In genomic region chr6:127971945-127972391, GRCh38 we compare ENCODE assay signal across 10 cellular contexts.
DNase-seq lines count a peak whose midpoint lies in the region; ATAC-seq and TF ChIP-seq lines count a peak whose summit lies in the region.
"Had no signal": no experiment of that assay in that cellular context is flagged by ENCODE, and none has a peak within 500 bp of the region (broad histone marks: within the 10 kb centered on the region; RNA-seq: fewer than 3 reads in every experiment).

No MANE protein-coding gene starts in this region.

- DNase-seq in activated gamma-delta T cell treated with Interleukin-2 at 50 U/mL for 16 hours (peak; percentile 40), activated gamma-delta T cell (lab: John Stamatoyannopoulos, UW) (no peak), foreskin fibroblast (peak; percentile 27 to 37), NCI-H1048 (lab: John Stamatoyannopoulos, UW) (no peak), left lobe of liver (ENCODE audit: low spot score) (no peak), transverse colon (no peak)
- peak; percentile 75 for DNase-seq in activated CD8-positive, alpha-beta T cell treated with anti-CD3 and anti-CD28 coated beads, Interleukin-2, amount 10 ng/mL, durations not matched to agents 7 days and 5 days

- no peaks in the 10 kb centered on the region for H3K9me3 ChIP-seq in transverse colon
- H3K9me3 ChIP-seq: BLaER1 had no signal

- POLR2A ChIA-PET in activated CD8-positive, alpha-beta T cell treated with anti-CD3 and anti-CD28 coated beads, Interleukin-2, amount 10 ng/mL, durations not matched to agents 7 days and 5 days (lab: Charles Lee): interaction anchor here (0.8 to 6.9 kb wide), 7 partner anchors 9 to 72 kb away, joined by 3 to 55 read pairs (median 4); partner anchors contain the start of gene THEMIS

- WGBS in transverse colon (ENCODE audit: low coverage in 1 of 2), 2 donors: 74 to 77% methylated on average over 4 of the region's 4 CpGs

- no peak for TF ChIP-seq EP300 in transverse colon (IDR thresholded peaks at IDR 0.05; ENCODE audit: low read depth)

- TF ChIP-seq POLR2A in transverse colon (IDR thresholded peaks at IDR 0.05): no peak

- CTCF ChIA-PET in activated CD8-positive, alpha-beta T cell treated with anti-CD3 and anti-CD28 coated beads, Interleukin-2, amount 10 ng/mL, durations not matched to agents 7 days and 5 days (lab: Charles Lee): interaction anchor here (0.5 to 6.0 kb wide), 16 partner anchors 9 to 508 kb away, joined by 3 to 50 read pairs (median 4); partner anchors contain the start of gene THEMIS

- no peaks in the 10 kb centered on the region for H3K27me3 Mint-ChIP-seq in activated CD8-positive, alpha-beta T cell treated with anti-CD3 and anti-CD28 coated beads, Interleukin-2, amount 10 ng/mL, durations not matched to agents 7 days and 5 days (ENCODE audit: low read depth)

- peaks cover 76% of the 10 kb centered on the region for H3K4me1 Mint-ChIP-seq in activated CD8-positive, alpha-beta T cell treated with anti-CD3 and anti-CD28 coated beads, Interleukin-2, amount 10 ng/mL, durations not matched to agents 7 days and 5 days (ENCODE audit: low read depth)

- peak overlapping the region in 1 of 4 donors; percentile 20 for H3K27ac ChIP-seq in transverse colon
- H3K27ac ChIP-seq: BLaER1 had no signal

- TF ChIP-seq CTCF in foreskin fibroblast (IDR thresholded peaks at IDR 0.05; ENCODE audit: low read depth, low read length) (no peak), transverse colon (IDR thresholded peaks at IDR 0.05) (no peak)

- peaks cover 0 to 32% (median 8%) of the 10 kb centered on the region in 4 donors for H3K36me3 ChIP-seq in transverse colon

- no peak overlapping the region for H3K4me3 ChIP-seq in foreskin fibroblast (ENCODE audit: low read depth in 1 of 2, low read length in 2 of 2)
- H3K4me3 ChIP-seq in transverse colon: no peak overlapping the region
- H3K4me3 ChIP-seq: BLaER1 had no signal

- H3K4me1 ChIP-seq in transverse colon: no peaks in the 10 kb centered on the region
- H3K4me1 ChIP-seq: BLaER1 had no signal

- intact Hi-C loops in transverse colon (cut with DNase I; ENCODE audit: low total_unique reads): no loop called here

- peaks cover 4% of the 10 kb centered on the region for H3K9me3 Mint-ChIP-seq in activated CD8-positive, alpha-beta T cell treated with anti-CD3 and anti-CD28 coated beads, Interleukin-2, amount 10 ng/mL, durations not matched to agents 7 days and 5 days (ENCODE audit: insufficient read depth)
- H3K9me3 Mint-ChIP-seq: neural crest cell had no signal

- H3K27ac Mint-ChIP-seq in activated CD8-positive, alpha-beta T cell treated with anti-CD3 and anti-CD28 coated beads, Interleukin-2, amount 10 ng/mL, durations not matched to agents 7 days and 5 days: peak overlapping the region; percentile 97

- no peaks in the 10 kb centered on the region for H3K27me3 ChIP-seq in transverse colon
- H3K27me3 ChIP-seq: BLaER1 had no signal

- peaks cover 37% of the 10 kb centered on the region for H3K36me3 Mint-ChIP-seq in activated CD8-positive, alpha-beta T cell treated with anti-CD3 and anti-CD28 coated beads, Interleukin-2, amount 10 ng/mL, durations not matched to agents 7 days and 5 days (ENCODE audit: low read depth)

- ATAC-seq in activated CD8-positive, alpha-beta T cell treated with anti-CD3 and anti-CD28 coated beads, Interleukin-2, amount 10 ng/mL, durations not matched to agents 7 days and 5 days: peak; percentile 84
- ATAC-seq in GM21381 (IDR thresholded peaks at IDR 0.05; ENCODE audit: unreplicated experiment) (no peak), left lobe of liver (no peak)

- peak overlapping the region; percentile 76 for H3K4me3 Mint-ChIP-seq in activated CD8-positive, alpha-beta T cell treated with anti-CD3 and anti-CD28 coated beads, Interleukin-2, amount 10 ng/mL, durations not matched to agents 7 days and 5 days
- H3K4me3 Mint-ChIP-seq: neural crest cell had no signal

- in situ Hi-C loops in transverse colon (cut with MboI; ENCODE audit: low pct_ligation_motif_present in 1 of 4, low pct_unique_long_range_greater_than_20kb in 1 of 4, low sequenced_read_pairs in 3 of 4): no loop called here

Comparison
In these comparisons a context has a peak if more than half of its experiments do, and no peak if none do; other contexts are left out.
1. DNase-seq: peak in activated gamma-delta T cell treated with Interleukin-2 at 50 U/mL for 16 hours (single experiment), activated CD8-positive, alpha-beta T cell treated with anti-CD3 and anti-CD28 coated beads, Interleukin-2, amount 10 ng/mL, durations not matched to agents 7 days and 5 days (single experiment) and foreskin fibroblast (2 of 2); none in activated gamma-delta T cell (single experiment), NCI-H1048 (single experiment), left lobe of liver (single experiment) and transverse colon (single experiment).